ENCODE assay signal across 11 cellular contexts in genomic region chr17:12665263-12666210, GRCh38. TPM values are rescaled to one million over a fixed set of nuclear protein-coding genes. Genes with fewer than 3 reads are reported as not detected.
DNase-seq lines count a peak whose midpoint lies in the region; ATAC-seq, FAIRE-seq and TF ChIP-seq lines count a peak whose summit lies in the region.
"Had no signal": no experiment of that assay in that cellular context is flagged by ENCODE, and none has a peak within 500 bp of the region (broad histone marks: within the 10 kb centered on the region; RNA-seq: fewer than 3 reads in every experiment).

MYOCD (plus strand) TSS chr17:12665890; CDS start chr17:12666189, 299 bp downstream.

- WGBS in ectodermal cell, 2 experiments, result 1% methylated on average over 78 of the region's 78 CpGs

- intact Hi-C loops in vagina (cut with DNase I), result loop anchor here (2.0 to 5.0 kb wide), 3 partner anchors 57 to 408 kb away; no protein-coding TSS in a partner anchor

- H3K27me3 ChIP-seq in ectodermal cell (ENCODE audit: control insufficient read depth, insufficient read depth, low read length, poor library complexity, severe bottlenecking) (peaks cover 33% of the 10 kb centered on the region), vagina (peaks cover 7% of the 10 kb centered on the region)

- peak; percentile 5 for DNase-seq in stimulated activated CD4-positive, alpha-beta T cell treated with anti-CD3 and anti-CD28 coated beads, Interleukin-15, amount 100 ng/mL, for 24 hours
- no peak for DNase-seq in stimulated activated CD4-positive, alpha-beta T cell treated with anti-CD3 and anti-CD28 coated beads, Interleukin-1b, Interleukin-23, amount 100 ng/mL, for 48 hours
- DNase-seq in memory B cell (ENCODE audit: low spot score in 2 of 2) (no peak), vagina (ENCODE audit: extremely low spot score in 2 of 2) (no peak), H54 (ENCODE audit: insufficient read length, low spot score) (no peak), COR-L47 (lab: John Stamatoyannopoulos, UW) (no peak)
- DNase-seq: DND-41, erythroblast, NCI-H524 treated with DMSO at 0.1 percent for 48 hours had no signal

- no peak within 1 kb of the TSS for H3K27ac ChIP-seq in ectodermal cell (ENCODE audit: insufficient read depth, low read depth, low read length, poor library complexity, severe bottlenecking)
- peak within 1 kb of the TSS; percentile 63 for H3K27ac ChIP-seq in vagina

- no peaks in the 10 kb centered on the region for H3K36me3 Mint-ChIP-seq in memory B cell

- H3K9me3 ChIP-seq in ectodermal cell (ENCODE audit: control insufficient read depth, low read length), result no peaks in the 10 kb centered on the region
- no peaks in the 10 kb centered on the region for H3K9me3 ChIP-seq in vagina

- no peak for TF ChIP-seq POLR2A in vagina (IDR thresholded peaks at IDR 0.05)
- no peak for TF ChIP-seq POLR2A in H54 (IDR thresholded peaks at IDR 0.05; ENCODE audit: low read depth, low read length)

- H3K4me1 Mint-ChIP-seq in memory B cell, result peaks cover 3% of the 10 kb centered on the region

- TF ChIP-seq CTCF in vagina (IDR thresholded peaks at IDR 0.05), result no peak

- peak within 1 kb of the TSS; percentile 43 for H3K4me3 Mint-ChIP-seq in memory B cell

- H3K36me3 ChIP-seq in ectodermal cell (ENCODE audit: control insufficient read depth, insufficient read depth, low read length) (no peaks in the 10 kb centered on the region), vagina (no peaks in the 10 kb centered on the region)

- ATAC-seq in memory B cell (ENCODE audit: low read depth) (no peak), GM21737 (IDR thresholded peaks at IDR 0.05; ENCODE audit: unreplicated experiment) (no peak)

- H3K4me3 ChIP-seq in ectodermal cell (ENCODE audit: insufficient read depth, low read depth, low read length), result peak within 1 kb of the TSS; percentile 55
- peak within 1 kb of the TSS; percentile 48 to 49 for H3K4me3 ChIP-seq in vagina

- no peaks in the 10 kb centered on the region for H3K9me3 Mint-ChIP-seq in memory B cell

- no peaks in the 10 kb centered on the region for H3K4me1 ChIP-seq in ectodermal cell (ENCODE audit: control insufficient read depth, insufficient read depth, low read length)
- peaks cover 18% of the 10 kb centered on the region for H3K4me1 ChIP-seq in vagina

- H3K27me3 Mint-ChIP-seq in memory B cell, result peaks cover 27% of the 10 kb centered on the region

- H3K27ac Mint-ChIP-seq in memory B cell, result no peak within 1 kb of the TSS

- FAIRE-seq in H54 (lab: Jason Lieb, UNC), result no peak

RNA-seq across cellular contexts. Expression of gene MYOCD, which starts in this region (rescaled TPM):
- 0.89 TPM for polyA plus RNA-seq in ectodermal cell (2013, experiment 1 of 4)
- 0.66 TPM for polyA plus RNA-seq in ectodermal cell (2013, experiment 2 of 4)
- polyA plus RNA-seq in ectodermal cell (2013, experiment 3 of 4), result 0.80 TPM
- 0.73 TPM for polyA plus RNA-seq in ectodermal cell (2013, experiment 4 of 4)
- total RNA-seq in vagina, result 26.5 TPM
